Comparison of ENCODE assay signal across 14 cellular contexts in the genomic region with DNA sequence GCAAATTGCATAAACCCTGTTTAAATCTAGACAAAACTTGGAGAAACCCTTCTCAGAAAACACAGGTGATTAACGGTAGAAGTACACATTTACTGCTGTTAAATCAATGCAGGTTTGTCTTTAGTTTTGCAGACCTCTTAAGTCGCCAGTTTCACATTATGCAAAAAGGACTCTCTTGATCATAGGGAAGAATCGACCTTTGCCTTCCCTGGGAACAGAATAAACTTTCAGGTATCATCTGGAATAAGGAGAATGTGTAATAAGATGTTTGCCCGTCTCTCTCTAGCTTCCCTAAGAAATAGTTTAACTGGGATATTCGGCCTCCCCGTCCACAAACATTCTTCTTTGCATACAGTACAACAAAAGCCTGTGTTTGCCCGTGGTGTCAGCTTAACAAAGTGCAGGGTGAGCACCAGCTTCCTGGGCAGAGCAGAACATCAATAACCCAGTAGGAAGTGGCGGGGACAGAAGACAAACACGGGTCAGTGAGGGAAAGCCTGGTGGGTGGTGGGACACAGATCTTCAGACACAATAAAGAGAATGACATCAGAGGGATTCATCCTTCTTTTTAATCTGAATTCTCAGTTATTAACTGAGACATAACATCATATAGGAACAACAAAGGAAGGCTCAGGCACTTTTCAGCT.
DNase-seq lines count a peak whose midpoint lies in the region; TF ChIP-seq lines count a peak whose summit lies in the region.
"Had no signal": no experiment of that assay in that cellular context is flagged by ENCODE, and none has a peak within 500 bp of the region (broad histone marks: within the 10 kb centered on the region; RNA-seq: fewer than 3 reads in every experiment).

No MANE protein-coding gene starts in this region.

- H3K9me3 ChIP-seq in colonic mucosa (no peaks in the 10 kb centered on the region), Caco-2 (no peaks in the 10 kb centered on the region), MM.1S (replicated peaks; ENCODE audit: insufficient read depth, low read length) (no peaks in the 10 kb centered on the region)

- H4K20me1 ChIP-seq in MM.1S (ENCODE audit: insufficient read depth, low read length) = no peaks in the 10 kb centered on the region

- no peaks in the 10 kb centered on the region for H3K36me3 Mint-ChIP-seq in Caco-2 (ENCODE audit: insufficient read depth, unreplicated experiment)
- H3K36me3 Mint-ChIP-seq: stimulated activated naive B cell treated with anti-CD40 and anti-IgM and Interleukin-4, amounts not matched to agents 10 μg/mL and 1 μg/mL and 100 μg/mL, for 72 hours had no signal

- CTCF ChIA-PET in Caco-2 (lab: Charles Lee) = no interaction called here

- no TSS peak for BruUV-seq in Caco-2 (replicated peaks; lab: Mats Ljungman, UMichigan)

- no peak overlapping the region for H2AFZ ChIP-seq in MM.1S (ENCODE audit: low read length)

- no peaks in the 10 kb centered on the region for H3K9me3 Mint-ChIP-seq in Caco-2 (ENCODE audit: unreplicated experiment)

- H3K9me2 ChIP-seq in MM.1S (replicated peaks; ENCODE audit: insufficient read depth, low read length) = no peaks in the 10 kb centered on the region
- H3K9me2 ChIP-seq: SK-N-SH had no signal

- no peak overlapping the region for H3K4ac ChIP-seq in mesendoderm (ENCODE audit: low read depth, low read length)

- no peak overlapping the region for H3K23ac ChIP-seq in mesendoderm (ENCODE audit: low read length)

- no peak overlapping the region for H3K4me3 Mint-ChIP-seq in Caco-2 (ENCODE audit: unreplicated experiment)
- H3K4me3 Mint-ChIP-seq: stimulated activated naive B cell treated with anti-CD40 and anti-IgM and Interleukin-4, amounts not matched to agents 10 μg/mL and 1 μg/mL and 100 μg/mL, for 72 hours had no signal

- TF ChIP-seq CTCF in colonic mucosa (IDR thresholded peaks at IDR 0.05) (no peak), Caco-2 (IDR thresholded peaks at IDR 0.05; ENCODE audit: insufficient read depth in 1 of 2, low read depth in 1 of 2, low read length in 1 of 2, severe bottlenecking in 1 of 2, unreplicated experiment in 1 of 2) (no peak), MM.1S (IDR thresholded peaks at IDR 0.05; ENCODE audit: low read length) (no peak)

- no peaks in the 10 kb centered on the region for H3K4me1 ChIP-seq in mesendoderm (ENCODE audit: control insufficient read depth, low read depth, low read length)
- H3K4me1 ChIP-seq in colonic mucosa = no peaks in the 10 kb centered on the region
- H3K4me1 ChIP-seq in Caco-2 = no peaks in the 10 kb centered on the region
- H3K4me1 ChIP-seq in MM.1S (ENCODE audit: low read length) = no peaks in the 10 kb centered on the region

- no CpG with 5 or more reads among the region's 9 CpGs for WGBS in mesendoderm (ENCODE audit: extremely low coverage, insufficient coverage, low lambda C conversion rate)

- peaks cover 6% of the 10 kb centered on the region for H3K4me1 Mint-ChIP-seq in Caco-2 (ENCODE audit: low read depth, unreplicated experiment)
- H3K4me1 Mint-ChIP-seq: stimulated activated naive B cell treated with anti-CD40 and anti-IgM and Interleukin-4, amounts not matched to agents 10 μg/mL and 1 μg/mL and 100 μg/mL, for 72 hours had no signal

- no peak overlapping the region for H3K27ac ChIP-seq in mesendoderm (ENCODE audit: low read depth, low read length)
- no peak overlapping the region for H3K27ac ChIP-seq in colonic mucosa
- no peak overlapping the region for H3K27ac ChIP-seq in MM.1S (ENCODE audit: low read length)

- H2BK15ac ChIP-seq in mesendoderm (replicated peaks; ENCODE audit: low read depth) = no peak overlapping the region

- H3K36me3 ChIP-seq in mesendoderm (ENCODE audit: control insufficient read depth, insufficient read depth, low read length) (no peaks in the 10 kb centered on the region), colonic mucosa (no peaks in the 10 kb centered on the region), Caco-2 (ENCODE audit: control insufficient read depth, insufficient read depth, low read length) (no peaks in the 10 kb centered on the region), MM.1S (replicated peaks; ENCODE audit: insufficient read depth, low read length) (no peaks in the 10 kb centered on the region)

- H2BK120ac ChIP-seq in mesendoderm (ENCODE audit: low read depth, low read length) = no peak overlapping the region

- no peaks in the 10 kb centered on the region for H3K27me3 Mint-ChIP-seq in Caco-2 (ENCODE audit: insufficient read depth, unreplicated experiment)
- H3K27me3 Mint-ChIP-seq: stimulated activated naive B cell treated with anti-CD40 and anti-IgM and Interleukin-4, amounts not matched to agents 10 μg/mL and 1 μg/mL and 100 μg/mL, for 72 hours had no signal

- no peak overlapping the region for H2AK5ac ChIP-seq in mesendoderm (ENCODE audit: low read length)

- DNase-seq in DMS53 (lab: John Stamatoyannopoulos, UW) = peak; percentile 68
- DNase-seq in NCI-H2081 (lab: John Stamatoyannopoulos, UW) = peak; percentile 67 to 86
- peak; percentile 11 for DNase-seq in SK-MEL-5 (ENCODE audit: low read depth, low spot score)
- peak; percentile 3 for DNase-seq in mesendoderm
- DNase-seq in colonic mucosa = no peak
- DNase-seq in Caco-2 = no peak
- DNase-seq in DMS114 treated with DMSO at 0.1 percent for 48 hours (lab: John Stamatoyannopoulos, UW; ENCODE audit: unreplicated experiment) = no peak
- no peak for DNase-seq in MM.1S
- DNase-seq: cortex of kidney; DMS 273 treated with DMSO at 0.1 percent for 48 hours; NCI-H524; SK-N-SH; stimulated activated CD4-positive, alpha-beta T cell treated with anti-CD3 and anti-CD28 coated beads, Interleukin-4, amount 100 ng/mL, for 4 hours; stimulated activated naive B cell treated with anti-CD40 and anti-IgM and Interleukin-4, amounts not matched to agents 10 μg/mL and 1 μg/mL and 100 μg/mL, for 72 hours had no signal

- intact Hi-C loops in colonic mucosa (cut with DNase I) = no loop called here
- intact Hi-C loops in Caco-2 (cut with micrococcal nuclease; ENCODE audit: unreplicated experiment) = no loop called here

- no peak overlapping the region for H4K5ac ChIP-seq in mesendoderm (ENCODE audit: low read length)

- no peaks in the 10 kb centered on the region for H3K79me1 ChIP-seq in mesendoderm (ENCODE audit: low read length)

- in situ Hi-C loops in SK-MEL-5 (cut with HindIII; ENCODE audit: low pct_unique_long_range_greater_than_20kb, low sequenced_read_pairs) = no loop called here

- no peak overlapping the region for H2BK5ac ChIP-seq in mesendoderm (ENCODE audit: low read length)

- no peaks in the 10 kb centered on the region for H3F3A ChIP-seq in MM.1S (ENCODE audit: insufficient read depth, low read length)

- no peak overlapping the region for H3K4me2 ChIP-seq in mesendoderm (ENCODE audit: low read length)
- no peak overlapping the region for H3K4me2 ChIP-seq in MM.1S (ENCODE audit: low read depth, low read length)
- H3K4me2 ChIP-seq: SK-N-SH had no signal

- H3K79me2 ChIP-seq in mesendoderm (ENCODE audit: control insufficient read depth, insufficient read depth, low read length) (no peaks in the 10 kb centered on the region), MM.1S (ENCODE audit: low read length) (no peaks in the 10 kb centered on the region)

- H3K9ac ChIP-seq in mesendoderm (ENCODE audit: low read length) (no peak overlapping the region), colonic mucosa (ENCODE audit: low read depth in 2 of 2, low read length in 2 of 2) (no peak overlapping the region), MM.1S (ENCODE audit: low read length) (no peak overlapping the region)
- H3K9ac ChIP-seq: SK-N-SH had no signal

- no peaks in the 10 kb centered on the region for H3K27me3 ChIP-seq in mesendoderm (ENCODE audit: insufficient read depth, low read length, poor library complexity)
- no peaks in the 10 kb centered on the region for H3K27me3 ChIP-seq in colonic mucosa
- H3K27me3 ChIP-seq in Caco-2 (replicated peaks; ENCODE audit: control insufficient read depth, insufficient read depth, low read length) = no peaks in the 10 kb centered on the region; the same call in 1 of the 2 replicates
- H3K27me3 ChIP-seq in MM.1S (replicated peaks; ENCODE audit: insufficient read depth, low read length) = no peaks in the 10 kb centered on the region

- no peak overlapping the region for H4K8ac ChIP-seq in mesendoderm (ENCODE audit: low read depth, low read length)

- H3K56ac ChIP-seq in mesendoderm (ENCODE audit: low read length) = no peak overlapping the region

- H3K18ac ChIP-seq in mesendoderm (ENCODE audit: low read length) = no peak overlapping the region

- H3K27ac Mint-ChIP-seq in Caco-2 (ENCODE audit: unreplicated experiment) = no peak overlapping the region
- H3K27ac Mint-ChIP-seq: stimulated activated naive B cell treated with anti-CD40 and anti-IgM and Interleukin-4, amounts not matched to agents 10 μg/mL and 1 μg/mL and 100 μg/mL, for 72 hours had no signal

- H3K4me3 ChIP-seq in mesendoderm (ENCODE audit: low read length) = no peak overlapping the region
- H3K4me3 ChIP-seq in colonic mucosa = no peak overlapping the region
- no peak overlapping the region for H3K4me3 ChIP-seq in Caco-2 (ENCODE audit: low read depth, low read length)
- no peak overlapping the region for H3K4me3 ChIP-seq in MM.1S (ENCODE audit: low read length)

- POLR2A ChIA-PET in Caco-2 (lab: Charles Lee) = no interaction called here

Comparison
In these comparisons a context has a peak if more than half of its experiments do, and no peak if none do; other contexts are left out.
1. DNase-seq: peak in DMS53 (single experiment), NCI-H2081 (2 of 2), SK-MEL-5 (single experiment) and mesendoderm (single experiment); none in colonic mucosa (single experiment), Caco-2 (0 of 2), DMS114 treated with DMSO at 0.1 percent for 48 hours (single experiment) and MM.1S (single experiment).